ENCODE assay signal across 18 cellular contexts in the genomic region with DNA sequence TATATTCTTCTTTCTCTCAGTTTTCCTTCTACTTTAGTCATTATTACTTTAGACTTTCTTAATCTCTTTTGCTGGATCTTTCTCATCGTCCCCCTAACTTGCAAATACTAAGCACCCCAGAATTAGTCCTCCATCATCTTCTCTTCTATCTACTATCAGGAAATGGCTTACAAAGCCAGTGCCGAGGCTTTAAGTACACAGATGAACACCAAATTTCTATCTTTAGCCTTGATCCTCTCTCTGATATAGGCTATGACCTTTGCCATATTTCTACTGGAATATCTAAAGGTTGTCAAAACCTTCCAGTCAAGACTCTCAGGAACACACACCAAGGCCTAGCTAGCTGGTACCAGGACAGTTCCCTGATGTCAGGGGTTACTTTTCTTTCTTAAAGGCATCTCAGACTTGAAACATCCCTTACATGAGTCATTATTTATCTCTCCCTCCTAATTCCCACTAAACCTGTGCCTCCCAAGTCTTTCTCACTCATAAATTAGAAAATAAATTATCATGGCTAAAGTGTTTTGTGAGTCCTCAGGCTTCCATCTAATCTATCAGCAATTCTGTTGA.
DNase-seq lines count a peak whose midpoint lies in the region; ATAC-seq and TF ChIP-seq lines count a peak whose summit lies in the region.
"Had no signal": no experiment of that assay in that cellular context is flagged by ENCODE, and none has a peak within 500 bp of the region (broad histone marks: within the 10 kb centered on the region; RNA-seq: fewer than 3 reads in every experiment).

No MANE protein-coding gene starts in this region.

- WGBS in mammary epithelial cell (ENCODE audit: low coverage, missing lambda C conversion rate): 74% methylated on average over 2 of the region's 2 CpGs
- WGBS in spleen, 5 donors: 70 to 78% (median 70%) methylated on average over 2 of the region's 2 CpGs

- H3K4me3 ChIP-seq in AG10803 (ENCODE audit: low read length): no peak overlapping the region
- no peak overlapping the region for H3K4me3 ChIP-seq in mammary epithelial cell (replicated peaks in 1 of 3; ENCODE audit: insufficient read depth in 1 of 3, low read depth in 2 of 3, low read length in 3 of 3)
- H3K4me3 ChIP-seq in spleen: no peak overlapping the region

- peaks cover 15% of the 10 kb centered on the region for H3K4me1 ChIP-seq in mammary epithelial cell (ENCODE audit: insufficient read depth, low read length)
- H3K4me1 ChIP-seq in spleen: no peaks in the 10 kb centered on the region

- peak; percentile 30 for DNase-seq in AG10803 (ENCODE audit: low read depth)
- DNase-seq in LHCN-M2 (ENCODE audit: low read depth): peak; percentile 82
- DNase-seq in mammary epithelial cell: no peak
- DNase-seq in iris pigment epithelial cell (ENCODE audit: low read depth): peak; percentile 70
- no peak for DNase-seq in GM10266 (ENCODE audit: extremely low spot score)
- DNase-seq in spleen: no peak
- DNase-seq: activated T-cell treated with anti-CD3 and anti-CD28 coated beads, Interleukin-2, amount 50 U/mL, for 1 hour; caudate nucleus; COR-L47; effector memory CD4-positive, alpha-beta T cell; mesendoderm; NCI-H1694 treated with DMSO at 0.1 percent for 48 hours; NCI-H345; stimulated activated CD4-positive, alpha-beta T cell treated with anti-CD3 and anti-CD28 coated beads, Interleukin-2, amount 100 ng/mL, for 48 hours; substantia nigra had no signal

- ATAC-seq in SK-N-SH treated with all-trans-retinoic acid at 6 μM for 48 hours (no peak), HG02610 (IDR thresholded peaks at IDR 0.05; ENCODE audit: unreplicated experiment) (no peak)
- ATAC-seq: activated naive CD4-positive, alpha-beta T cell treated with anti-CD3 and anti-CD28 coated beads, Interleukin-2, amount 50 U/mL, for 72 hours had no signal

- in situ Hi-C loops in mammary epithelial cell (cut with MboI; ENCODE audit: low sequenced_read_pairs in 2 of 2): no loop called here

- H3K27ac ChIP-seq in mammary epithelial cell (ENCODE audit: insufficient read depth, low read depth, low read length) (peak overlapping the region; percentile 81), spleen (no peak overlapping the region)

- intact Hi-C loops in mammary epithelial cell (cut with micrococcal nuclease) (loop anchor here (2.0 kb wide), 1 partner anchor 42 kb away; no protein-coding TSS in a partner anchor), spleen (cut with DNase I; ENCODE audit: low total_unique reads) (no loop called here)

- no peak for TF ChIP-seq CTCF in AG10803 (conservative IDR thresholded peaks at IDR 0.05; ENCODE audit: low read length)
- no peak for TF ChIP-seq CTCF in mammary epithelial cell (conservative IDR thresholded peaks at IDR 0.05 in 1 of 2, IDR thresholded peaks at IDR 0.05 in 1 of 2; ENCODE audit: extremely low read depth in 1 of 2, insufficient read depth in 1 of 2, low read depth in 1 of 2, low read length in 2 of 2)
- TF ChIP-seq CTCF in GM10266 (IDR thresholded peaks at IDR 0.05; ENCODE audit: control insufficient read depth, insufficient read depth, low read depth, missing control alignments): no peak
- no peak for TF ChIP-seq CTCF in spleen (IDR thresholded peaks at IDR 0.05 in 8 of 11, conservative IDR thresholded peaks at IDR 0.05 in 3 of 11)

- dilution Hi-C loops in mammary epithelial cell (cut with HindIII; ENCODE audit: low sequenced_read_pairs): no loop called here

- no TSS peak for BruUV-seq in mammary epithelial cell (replicated peaks; lab: Mats Ljungman, UMichigan)

- CTCF ChIA-PET in mammary epithelial cell (lab: Charles Lee; ENCODE audit: low non-redundant PET): no interaction called here

- H3K4me2 ChIP-seq in mammary epithelial cell (ENCODE audit: insufficient read depth, low read depth, low read length): no peak overlapping the region

- no peaks in the 10 kb centered on the region for H4K20me1 ChIP-seq in mammary epithelial cell (ENCODE audit: insufficient read depth, low read length)

- H3K79me2 ChIP-seq in mammary epithelial cell (ENCODE audit: insufficient read depth, low read length): no peaks in the 10 kb centered on the region

- H3K9me3 ChIP-seq in mammary epithelial cell (replicated peaks; ENCODE audit: insufficient read depth, low read length): no peaks in the 10 kb centered on the region
- H3K9me3 ChIP-seq in spleen: no peaks in the 10 kb centered on the region

- H3K36me3 ChIP-seq in mammary epithelial cell (ENCODE audit: insufficient read depth, low read length) (no peaks in the 10 kb centered on the region), spleen (no peaks in the 10 kb centered on the region)

- peak overlapping the region; percentile 30 for H2AFZ ChIP-seq in mammary epithelial cell (ENCODE audit: low read depth, low read length)

- no peaks in the 10 kb centered on the region for H3K27me3 ChIP-seq in mammary epithelial cell (ENCODE audit: insufficient read depth, low read length)
- peaks cover 0 to 11% (median 0%) of the 10 kb centered on the region in 7 donors for H3K27me3 ChIP-seq in spleen (replicated peaks in 1 of 7)

- no peak for TF ChIP-seq POLR2A in spleen (IDR thresholded peaks at IDR 0.05)

- H3K9ac ChIP-seq in mammary epithelial cell (ENCODE audit: insufficient read depth, low read length): no peak overlapping the region

TF ChIP-seq in SK-N-SH treated with all-trans-retinoic acid at 6 μM for 48 hours, 23 proteins besides CTCF, POLR2A, EP300 and RAD21:
- TF ChIP-seq ISL1 (CRISPR knock-in tag; IDR thresholded peaks at IDR 0.05) (no peak), SNAI2 (CRISPR knock-in tag; IDR thresholded peaks at IDR 0.05) (no peak), PPARA (CRISPR knock-in tag; IDR thresholded peaks at IDR 0.05; ENCODE audit: borderline replicate concordance) (no peak), ZFP30 (CRISPR knock-in tag; IDR thresholded peaks at IDR 0.05) (no peak), TOX (CRISPR knock-in tag; IDR thresholded peaks at IDR 0.05; ENCODE audit: borderline replicate concordance) (no peak), RARB (CRISPR knock-in tag; IDR thresholded peaks at IDR 0.05) (no peak), ARNTL (CRISPR knock-in tag; IDR thresholded peaks at IDR 0.05; ENCODE audit: borderline replicate concordance, low read depth) (no peak), TCF4 (CRISPR knock-in tag; IDR thresholded peaks at IDR 0.05; ENCODE audit: borderline replicate concordance) (no peak), ZNF565 (CRISPR knock-in tag; conservative IDR thresholded peaks at IDR 0.05; ENCODE audit: low read depth) (no peak), ZNF8 (CRISPR knock-in tag; IDR thresholded peaks at IDR 0.05) (no peak), ZFP3 (CRISPR knock-in tag; IDR thresholded peaks at IDR 0.05) (no peak)
- TF ChIP-seq, protein P1, sequence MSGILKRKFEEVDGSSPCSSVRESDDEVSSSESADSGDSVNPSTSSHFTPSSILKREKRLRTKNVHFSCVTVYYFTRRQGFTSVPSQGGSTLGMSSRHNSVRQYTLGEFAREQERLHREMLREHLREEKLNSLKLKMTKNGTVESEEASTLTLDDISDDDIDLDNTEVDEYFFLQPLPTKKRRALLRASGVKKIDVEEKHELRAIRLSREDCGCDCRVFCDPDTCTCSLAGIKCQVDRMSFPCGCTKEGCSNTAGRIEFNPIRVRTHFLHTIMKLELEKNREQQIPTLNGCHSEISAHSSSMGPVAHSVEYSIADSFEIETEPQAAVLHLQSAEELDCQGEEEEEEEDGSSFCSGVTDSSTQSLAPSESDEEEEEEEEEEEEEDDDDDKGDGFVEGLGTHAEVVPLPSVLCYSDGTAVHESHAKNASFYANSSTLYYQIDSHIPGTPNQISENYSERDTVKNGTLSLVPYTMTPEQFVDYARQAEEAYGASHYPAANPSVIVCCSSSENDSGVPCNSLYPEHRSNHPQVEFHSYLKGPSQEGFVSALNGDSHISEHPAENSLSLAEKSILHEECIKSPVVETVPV (CRISPR knock-in tag; IDR thresholded peaks at IDR 0.05): no peak
- TF ChIP-seq, protein P2, sequence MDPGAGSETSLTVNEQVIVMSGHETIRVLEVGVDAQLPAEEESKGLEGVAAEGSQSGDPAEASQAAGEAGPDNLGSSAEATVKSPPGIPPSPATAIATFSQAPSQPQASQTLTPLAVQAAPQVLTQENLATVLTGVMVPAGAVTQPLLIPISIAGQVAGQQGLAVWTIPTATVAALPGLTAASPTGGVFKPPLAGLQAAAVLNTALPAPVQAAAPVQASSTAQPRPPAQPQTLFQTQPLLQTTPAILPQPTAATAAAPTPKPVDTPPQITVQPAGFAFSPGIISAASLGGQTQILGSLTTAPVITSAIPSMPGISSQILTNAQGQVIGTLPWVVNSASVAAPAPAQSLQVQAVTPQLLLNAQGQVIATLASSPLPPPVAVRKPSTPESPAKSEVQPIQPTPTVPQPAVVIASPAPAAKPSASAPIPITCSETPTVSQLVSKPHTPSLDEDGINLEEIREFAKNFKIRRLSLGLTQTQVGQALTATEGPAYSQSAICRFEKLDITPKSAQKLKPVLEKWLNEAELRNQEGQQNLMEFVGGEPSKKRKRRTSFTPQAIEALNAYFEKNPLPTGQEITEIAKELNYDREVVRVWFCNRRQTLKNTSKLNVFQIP (CRISPR knock-in tag; IDR thresholded peaks at IDR 0.05; ENCODE audit: borderline replicate concordance, low read depth): no peak
- TF ChIP-seq, protein P3, sequence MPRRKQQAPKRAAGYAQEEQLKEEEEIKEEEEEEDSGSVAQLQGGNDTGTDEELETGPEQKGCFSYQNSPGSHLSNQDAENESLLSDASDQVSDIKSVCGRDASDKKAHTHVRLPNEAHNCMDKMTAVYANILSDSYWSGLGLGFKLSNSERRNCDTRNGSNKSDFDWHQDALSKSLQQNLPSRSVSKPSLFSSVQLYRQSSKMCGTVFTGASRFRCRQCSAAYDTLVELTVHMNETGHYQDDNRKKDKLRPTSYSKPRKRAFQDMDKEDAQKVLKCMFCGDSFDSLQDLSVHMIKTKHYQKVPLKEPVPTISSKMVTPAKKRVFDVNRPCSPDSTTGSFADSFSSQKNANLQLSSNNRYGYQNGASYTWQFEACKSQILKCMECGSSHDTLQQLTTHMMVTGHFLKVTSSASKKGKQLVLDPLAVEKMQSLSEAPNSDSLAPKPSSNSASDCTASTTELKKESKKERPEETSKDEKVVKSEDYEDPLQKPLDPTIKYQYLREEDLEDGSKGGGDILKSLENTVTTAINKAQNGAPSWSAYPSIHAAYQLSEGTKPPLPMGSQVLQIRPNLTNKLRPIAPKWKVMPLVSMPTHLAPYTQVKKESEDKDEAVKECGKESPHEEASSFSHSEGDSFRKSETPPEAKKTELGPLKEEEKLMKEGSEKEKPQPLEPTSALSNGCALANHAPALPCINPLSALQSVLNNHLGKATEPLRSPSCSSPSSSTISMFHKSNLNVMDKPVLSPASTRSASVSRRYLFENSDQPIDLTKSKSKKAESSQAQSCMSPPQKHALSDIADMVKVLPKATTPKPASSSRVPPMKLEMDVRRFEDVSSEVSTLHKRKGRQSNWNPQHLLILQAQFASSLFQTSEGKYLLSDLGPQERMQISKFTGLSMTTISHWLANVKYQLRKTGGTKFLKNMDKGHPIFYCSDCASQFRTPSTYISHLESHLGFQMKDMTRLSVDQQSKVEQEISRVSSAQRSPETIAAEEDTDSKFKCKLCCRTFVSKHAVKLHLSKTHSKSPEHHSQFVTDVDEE (CRISPR knock-in tag; IDR thresholded peaks at IDR 0.05): no peak
TF ChIP-seq in SK-N-SH treated with all-trans-retinoic acid at 6 μM for 48 hours: peak in this region for 0.

Comparison
In these comparisons a context has a peak if more than half of its experiments do, and no peak if none do; other contexts are left out.
1. DNase-seq: peak in AG10803 (single experiment), LHCN-M2 (single experiment) and iris pigment epithelial cell (single experiment); none in mammary epithelial cell (single experiment), GM10266 (single experiment) and spleen (single experiment).